In genomic region chr2:102080451-102081054, GRCh38 we compare ENCODE assay signal across 13 cellular contexts.
DNase-seq lines count a peak whose midpoint lies in the region; ATAC-seq, FAIRE-seq and TF ChIP-seq lines count a peak whose summit lies in the region.
"Had no signal": no experiment of that assay in that cellular context is flagged by ENCODE, and none has a peak within 500 bp of the region (broad histone marks: within the 10 kb centered on the region; RNA-seq: fewer than 3 reads in every experiment).

No MANE protein-coding gene starts in this region.

- H3K4me3 Mint-ChIP-seq in CD4-positive, alpha-beta T cell: no peak overlapping the region
- H3K4me3 Mint-ChIP-seq: endodermal cell had no signal

- no peaks in the 10 kb centered on the region for H3K36me3 Mint-ChIP-seq in CD4-positive, alpha-beta T cell (ENCODE audit: low read depth)

- no peak for DNase-seq in CD4-positive, alpha-beta T cell
- DNase-seq in GM12878 (ENCODE audit: low read depth, low spot score) (no peak), HK-2 (ENCODE audit: unreplicated experiment) (no peak), NCI-H774 (lab: John Stamatoyannopoulos, UW) (no peak), GM10248 (ENCODE audit: extremely low spot score) (no peak)
- DNase-seq in stimulated activated CD4-positive, alpha-beta T cell treated with anti-CD3 and anti-CD28 coated beads, Interleukin-4, amount 100 ng/mL, for 4 hours: no peak
- DNase-seq: endodermal cell, lower lobe of right lung, Peyer's patch had no signal

- no peaks in the 10 kb centered on the region for H3K27me3 ChIP-seq in CD4-positive, alpha-beta T cell (ENCODE audit: control insufficient read depth, insufficient read depth, low read length)
- no peaks in the 10 kb centered on the region for H3K27me3 ChIP-seq in GM12878 (replicated peaks in 1 of 2; ENCODE audit: control insufficient read depth in 2 of 2, insufficient read depth in 2 of 2, low read length in 1 of 2)
- H3K27me3 ChIP-seq: Peyer's patch had no signal

- SMC1A ChIA-PET in GM12878 (lab: Charles Lee; ENCODE audit: uncharacterized antibody, unreplicated experiment): interaction anchor here (0.7 to 9.3 kb wide), 18 partner anchors 10 to 196 kb away, joined by 3 to 108 read pairs (median 4); no protein-coding TSS in a partner anchor

- no peaks in the 10 kb centered on the region for H3K27me3 Mint-ChIP-seq in CD4-positive, alpha-beta T cell

- WGBS in GM12878 (ENCODE audit: insufficient coverage, insufficient replicate concordance, low lambda C conversion rate, missing lambda C conversion rate): 1% methylated on average over 4 of the region's 4 CpGs

- peak; percentile 78 to 79; a peak in 3 of 4 replicates for TF ChIP-seq EP300 in GM12878 (IDR thresholded peaks at IDR 0.05; ENCODE audit: borderline replicate concordance in 1 of 2, control insufficient read depth in 1 of 2, low read depth in 2 of 2, low read length in 2 of 2)

- peaks cover 44% of the 10 kb centered on the region for H3K4me1 Mint-ChIP-seq in CD4-positive, alpha-beta T cell (ENCODE audit: low read depth)
- H3K4me1 Mint-ChIP-seq: endodermal cell had no signal

- RAD21 ChIA-PET in GM12878 (lab: Charles Lee; ENCODE audit: unreplicated experiment): interaction anchor here (0.7 to 3.8 kb wide), 13 partner anchors 20 to 160 kb away, joined by 3 to 55 read pairs (median 5); no protein-coding TSS in a partner anchor

- no peaks in the 10 kb centered on the region for H4K20me1 ChIP-seq in GM12878 (ENCODE audit: control insufficient read depth, insufficient read depth)

- no peak for TF ChIP-seq POLR2A in GM12878 (IDR thresholded peaks at IDR 0.05; ENCODE audit: low read depth, low read length)

- H3K4me1 ChIP-seq in GM12878 (ENCODE audit: control insufficient read depth, insufficient read depth, low read length): peaks cover 31% of the 10 kb centered on the region

- in situ Hi-C loops in GM12878 (cut with MboI): no loop called here

- TF ChIP-seq RAD21 in GM12878 (IDR thresholded peaks at IDR 0.05; ENCODE audit: insufficient read depth, low read depth, low read length): no peak

- peak overlapping the region; percentile 75 for H3K27ac Mint-ChIP-seq in CD4-positive, alpha-beta T cell
- H3K27ac Mint-ChIP-seq: endodermal cell had no signal

- H3K27ac ChIP-seq in CD4-positive, alpha-beta T cell (ENCODE audit: low read depth, low read length): no peak overlapping the region
- H3K27ac ChIP-seq in GM12878 (ENCODE audit: control insufficient read depth, insufficient read depth): no peak overlapping the region
- H3K27ac ChIP-seq: KMS-11, lower lobe of right lung had no signal

- BruUV-seq in GM12878 (replicated peaks; lab: Mats Ljungman, UMichigan): no TSS peak

- CTCF ChIA-PET in CD4-positive, alpha-beta T cell (lab: Charles Lee): interaction anchor here (1.0 kb wide), 1 partner anchor 60 kb away, joined by 3 read pairs; no protein-coding TSS in a partner anchor
- CTCF ChIA-PET in GM12878 (lab: Yijun Ruan, JAX) (interaction anchor here (1.3 to 6.0 kb wide), 5 partner anchors 23 to 159 kb away, joined by 3 to 46 read pairs (median 8); no protein-coding TSS in a partner anchor), GM10248 (lab: Yijun Ruan, JAX) (interaction anchor here (0.7 kb wide), 1 partner anchor 55 kb away, joined by 3 read pairs; no protein-coding TSS in a partner anchor)

- no peaks in the 10 kb centered on the region for H3K9me3 Mint-ChIP-seq in CD4-positive, alpha-beta T cell

- intact Hi-C loops in CD4-positive, alpha-beta T cell (cut with DNase I, micrococcal nuclease): loop anchor here in 1 of 2 experiments (5.0 kb wide), 1 partner anchor 58 kb away; no protein-coding TSS in a partner anchor
- intact Hi-C loops in GM12878 (cut with micrococcal nuclease; ENCODE audit: unreplicated experiment): loop anchor here (5.0 kb wide), 2 partner anchors 277 to 357 kb away; partner anchors contain the start of gene IL18R1

- H3K4me3 ChIP-seq in GM12878: no peak overlapping the region
- H3K4me3 ChIP-seq: lower lobe of right lung, Peyer's patch had no signal

- ATAC-seq in CD4-positive, alpha-beta T cell (ENCODE audit: poor library complexity): no peak
- ATAC-seq in GM19043 (IDR thresholded peaks at IDR 0.05; ENCODE audit: low read depth, unreplicated experiment) (peak; percentile 40), HG03342 (IDR thresholded peaks at IDR 0.05; ENCODE audit: unreplicated experiment) (peak; percentile 39), GM12878 (peak; percentile 52)
- ATAC-seq: lower lobe of right lung had no signal

- peak; percentile 78 for FAIRE-seq in GM12878 (lab: Jason Lieb, UNC)
- FAIRE-seq: H1 had no signal

- H3K9ac ChIP-seq in GM12878 (ENCODE audit: control insufficient read depth, insufficient read depth, low read length): no peak overlapping the region
- H3K9ac ChIP-seq: KMS-11 had no signal

- H3K4me2 ChIP-seq in GM12878 (ENCODE audit: control insufficient read depth, insufficient read depth): 0 out of 2 replicates have a peak overlapping the region, but pooled peaks have one; percentile 30
- H3K4me2 ChIP-seq: KMS-11 had no signal

- POLR2A ChIA-PET in CD4-positive, alpha-beta T cell (lab: Charles Lee): no interaction called here
- POLR2A ChIA-PET in GM12878 (lab: Charles Lee): interaction anchor here (0.9 to 2.7 kb wide), 5 partner anchors 19 to 148 kb away, joined by 3 to 10 read pairs (median 3); no protein-coding TSS in a partner anchor
- POLR2A ChIA-PET in GM10248 (lab: Yijun Ruan, JAX): no interaction called here

- H3K9me3 ChIP-seq in CD4-positive, alpha-beta T cell (ENCODE audit: control insufficient read depth, low read length): no peaks in the 10 kb centered on the region
- H3K9me3 ChIP-seq in GM12878 (replicated peaks; ENCODE audit: control insufficient read depth, insufficient read depth, low read length): no peaks in the 10 kb centered on the region
- H3K9me3 ChIP-seq: lower lobe of right lung, Peyer's patch had no signal

- TF ChIP-seq CTCF in CD4-positive, alpha-beta T cell (IDR thresholded peaks at IDR 0.05): no peak
- no peak for TF ChIP-seq CTCF in GM12878 (IDR thresholded peaks at IDR 0.05 in 2 of 3, conservative IDR thresholded peaks at IDR 0.05 in 1 of 3; ENCODE audit: control insufficient read depth in 2 of 3, extremely low read depth in 1 of 3, insufficient read depth in 1 of 3, low read depth in 3 of 3, low read length in 3 of 3)
- TF ChIP-seq CTCF in GM10248 (IDR thresholded peaks at IDR 0.05; ENCODE audit: control extremely low read depth, extremely low read depth, low read depth, missing control alignments): no peak

- H3K36me3 ChIP-seq in GM12878 (ENCODE audit: control insufficient read depth in 2 of 2, insufficient read depth in 2 of 2, low read length in 1 of 2): no peaks in the 10 kb centered on the region
- H3K36me3 ChIP-seq: lower lobe of right lung, Peyer's patch had no signal

- no peak overlapping the region for H2AFZ ChIP-seq in GM12878 (ENCODE audit: control insufficient read depth, low read depth, low read length)

- no peaks in the 10 kb centered on the region for H3K79me2 ChIP-seq in GM12878 (ENCODE audit: control insufficient read depth, insufficient read depth, low read length)

TF ChIP-seq in GM12878, 131 proteins besides CTCF, POLR2A, EP300 and RAD21 (continues in another document):
- no peak for TF ChIP-seq BRCA1 (IDR thresholded peaks at IDR 0.05; ENCODE audit: low read depth, low read length)
- no peak for TF ChIP-seq CREB1 (IDR thresholded peaks at IDR 0.05; ENCODE audit: low read depth)
- TF ChIP-seq NRF1 (conservative IDR thresholded peaks at IDR 0.05; ENCODE audit: low read depth, low read length): no peak
- TF ChIP-seq RAD51 (IDR thresholded peaks at IDR 0.05): no peak
- no peak for TF ChIP-seq LARP7 (IDR thresholded peaks at IDR 0.05)
- TF ChIP-seq ZBED1 (IDR thresholded peaks at IDR 0.05; ENCODE audit: borderline replicate concordance): no peak
- no peak for TF ChIP-seq ZNF622 (IDR thresholded peaks at IDR 0.05)
- no peak for TF ChIP-seq EGR1 (IDR thresholded peaks at IDR 0.05; ENCODE audit: borderline replicate concordance in 1 of 2, low read depth in 2 of 2, low read length in 2 of 2)
- TF ChIP-seq TBL1XR1 (IDR thresholded peaks at IDR 0.05; ENCODE audit: low read depth, low read length): no peak
- no peak for TF ChIP-seq E4F1 (IDR thresholded peaks at IDR 0.05; ENCODE audit: borderline replicate concordance, partially characterized antibody)
- TF ChIP-seq MTA3 (IDR thresholded peaks at IDR 0.05; ENCODE audit: borderline replicate concordance, low read length): no peak
- TF ChIP-seq E2F4 (IDR thresholded peaks at IDR 0.05; ENCODE audit: low read depth, low read length): no peak
- TF ChIP-seq GABPA (IDR thresholded peaks at IDR 0.05; ENCODE audit: low read depth): no peak
- TF ChIP-seq SMARCA5 (IDR thresholded peaks at IDR 0.05): peak; percentile 75; the same call in 1 of the 2 replicates
- TF ChIP-seq RFX5 (IDR thresholded peaks at IDR 0.05; ENCODE audit: low read depth, low read length): no peak
